Comparison of ENCODE assay signal across 8 cellular contexts in the genomic region with DNA sequence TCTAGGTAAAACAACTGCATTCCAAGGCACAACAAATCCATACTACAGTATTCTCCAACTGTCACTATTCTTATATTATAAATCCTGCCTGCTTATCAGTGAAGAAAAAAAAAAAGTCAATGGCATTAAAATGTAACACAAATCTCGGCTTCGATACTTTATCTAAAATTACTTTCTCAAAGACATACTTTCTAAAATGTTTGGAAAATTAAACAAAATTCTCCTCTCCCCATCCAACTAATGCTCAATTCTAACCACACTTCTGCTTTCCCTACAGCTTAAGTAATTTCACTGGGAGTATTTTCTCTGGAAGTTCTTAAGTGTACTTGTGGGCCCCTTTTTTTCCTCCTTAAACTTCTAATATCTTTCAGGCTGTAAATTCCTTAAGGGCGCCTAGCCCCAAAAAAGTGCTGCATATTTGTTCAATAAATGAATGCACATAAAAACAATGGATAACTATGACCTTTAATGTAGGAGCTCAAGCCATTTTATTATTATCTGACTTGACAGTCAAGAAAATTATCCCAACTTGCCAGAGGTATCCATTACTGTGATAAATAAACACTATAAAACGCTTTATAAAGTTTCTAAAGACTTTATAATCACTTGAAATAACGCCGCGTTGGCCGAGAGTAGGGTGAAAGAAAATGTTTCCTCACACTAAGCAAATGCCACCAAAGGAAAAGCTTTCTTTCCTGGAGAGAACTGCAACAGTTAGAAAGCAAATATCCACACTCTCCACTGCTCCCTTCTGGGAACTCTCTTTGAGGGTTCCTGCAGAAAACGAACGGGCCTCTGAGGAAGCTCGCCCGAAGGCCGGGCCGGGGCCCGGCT. TPM values are rescaled to one million over a fixed set of nuclear protein-coding genes. Genes with fewer than 3 reads are reported as not detected.
DNase-seq lines count a peak whose midpoint lies in the region; ATAC-seq and TF ChIP-seq lines count a peak whose summit lies in the region.

No MANE protein-coding gene starts in this region.

- intact Hi-C loops in colonic mucosa (cut with DNase I): loop anchor here (5.0 kb wide), 1 partner anchor 38 kb away; a partner anchor contains a TSS

- ATAC-seq in HG03469 (IDR thresholded peaks at IDR 0.05; ENCODE audit: unreplicated experiment): no peak

- H3F3A ChIP-seq in MM.1S (ENCODE audit: insufficient read depth, low read length): peaks cover 11% of the 10 kb centered on the region; the same call in 1 of the 2 replicates

- DNase-seq in ELR (ENCODE audit: low read depth) (peak; percentile 74), MM.1S (peak; percentile 6), colonic mucosa (no peak), myocyte (ENCODE audit: low read depth) (peak; percentile 66), activated gamma-delta T cell treated with Interleukin-2 at 50 U/mL for 16 hours (no peak), UCSD-AML1 (lab: John Stamatoyannopoulos, UW; ENCODE audit: unreplicated experiment) (no peak), HPDE6-E6E7 (ENCODE audit: extremely low spot score) (no peak)

- no peak for TF ChIP-seq CTCF in MM.1S (IDR thresholded peaks at IDR 0.05; ENCODE audit: low read length)
- TF ChIP-seq CTCF in colonic mucosa (IDR thresholded peaks at IDR 0.05): no peak

- H3K9ac ChIP-seq in MM.1S (ENCODE audit: low read length) (peak overlapping the region; percentile 57; the same call in 1 of the 2 replicates), colonic mucosa (ENCODE audit: low read depth in 2 of 2, low read length in 2 of 2) (peak overlapping the region; percentile 92 to 94)

- H3K4me3 ChIP-seq in MM.1S (ENCODE audit: low read length): peak overlapping the region; percentile 79
- H3K4me3 ChIP-seq in colonic mucosa: peak overlapping the region; percentile 73

- H3K27ac ChIP-seq in MM.1S (ENCODE audit: low read length): peak overlapping the region; percentile 31; the same call in 1 of the 2 replicates
- H3K27ac ChIP-seq in colonic mucosa: peak overlapping the region; percentile 87

- H3K36me3 ChIP-seq in MM.1S (replicated peaks; ENCODE audit: insufficient read depth, low read length) (no peaks in the 10 kb centered on the region), colonic mucosa (no peaks in the 10 kb centered on the region)

- peak overlapping the region; percentile 66 for H3K4me2 ChIP-seq in MM.1S (ENCODE audit: low read depth, low read length)

- no peaks in the 10 kb centered on the region for H3K9me2 ChIP-seq in MM.1S (replicated peaks; ENCODE audit: insufficient read depth, low read length)

- peaks cover 18% of the 10 kb centered on the region for H3K79me2 ChIP-seq in MM.1S (ENCODE audit: low read length)

- no peaks in the 10 kb centered on the region for H3K4me1 ChIP-seq in MM.1S (ENCODE audit: low read length)
- H3K4me1 ChIP-seq in colonic mucosa: no peaks in the 10 kb centered on the region

- H4K20me1 ChIP-seq in MM.1S (ENCODE audit: insufficient read depth, low read length): no peaks in the 10 kb centered on the region

- H2AFZ ChIP-seq in MM.1S (ENCODE audit: low read length): peak overlapping the region; percentile 69

- no peaks in the 10 kb centered on the region for H3K27me3 ChIP-seq in MM.1S (replicated peaks; ENCODE audit: insufficient read depth, low read length)
- no peaks in the 10 kb centered on the region for H3K27me3 ChIP-seq in colonic mucosa

- H3K9me3 ChIP-seq in MM.1S (replicated peaks; ENCODE audit: insufficient read depth, low read length): no peaks in the 10 kb centered on the region
- no peaks in the 10 kb centered on the region for H3K9me3 ChIP-seq in colonic mucosa

RNA-seq across cellular contexts. Expression of a gene that starts 1.0 kb away (rescaled TPM):
- total RNA-seq in colonic mucosa (10 to 100 TPM; 45.5 to 58.2 TPM), myocyte (22.4 and 31.0 TPM in 2 replicates)
- 18.6 TPM for polyA plus RNA-seq in myocyte (2012)

RNA-seq across cellular contexts. Expression of a gene that starts 37.9 kb away (rescaled TPM):
- total RNA-seq in colonic mucosa (10 to 100 TPM; 13.7 to 16.2 TPM), myocyte (28.0 and 32.7 TPM in 2 replicates)
- polyA plus RNA-seq in myocyte (2012): 11.8 TPM

Comparison
In these comparisons a context has a peak if more than half of its experiments do, and no peak if none do; other contexts are left out.
1. DNase-seq: peak in ELR (single experiment), MM.1S (single experiment) and myocyte (single experiment); none in colonic mucosa (single experiment), activated gamma-delta T cell treated with Interleukin-2 at 50 U/mL for 16 hours (single experiment), UCSD-AML1 (single experiment) and HPDE6-E6E7 (single experiment).